10 cellular contexts compared by ENCODE assay signal in the genomic region with DNA sequence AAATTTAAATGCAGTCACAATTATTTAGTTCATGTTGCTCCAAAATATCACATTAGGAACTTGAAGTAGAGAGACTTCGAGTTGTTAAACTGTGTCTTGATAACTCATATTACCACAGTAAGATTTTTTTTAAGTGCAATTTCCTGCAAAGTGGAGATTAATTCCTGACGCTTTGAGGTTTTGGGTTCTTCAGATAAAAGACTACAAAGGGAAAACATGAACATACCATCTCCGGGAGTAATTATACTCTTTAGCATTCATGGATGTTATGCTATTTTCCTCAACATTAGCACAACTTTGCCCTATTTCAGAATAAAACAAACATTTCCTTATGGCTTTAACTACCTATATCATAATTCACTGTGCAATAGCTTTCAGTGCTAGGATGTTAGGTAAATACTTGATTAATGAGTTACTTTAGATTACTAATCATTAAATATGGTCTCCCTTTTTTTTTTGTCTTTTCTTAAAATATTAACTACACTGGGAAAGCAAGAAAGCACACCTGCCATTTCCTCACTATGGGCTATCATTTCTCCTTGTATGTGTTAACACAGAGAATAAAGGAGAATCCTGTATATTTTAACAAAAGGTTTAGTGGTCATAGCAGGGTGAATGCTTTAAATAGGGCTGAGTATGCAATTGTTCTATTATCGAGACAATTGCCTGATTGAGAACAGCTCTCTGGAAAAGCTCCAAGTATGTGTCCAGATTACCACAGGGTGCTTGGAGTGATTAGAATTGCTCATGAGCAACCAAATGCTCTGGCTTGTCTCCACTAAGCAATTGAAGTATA.
A peak's percentile ranks its signal among the peaks of the same experiment; 100 is the strongest.
DNase-seq lines count a peak whose midpoint lies in the region; ATAC-seq, FAIRE-seq and TF ChIP-seq lines count a peak whose summit lies in the region.
"Had no signal": no experiment of that assay in that cellular context is flagged by ENCODE, and none has a peak within 500 bp of the region (broad histone marks: within the 10 kb centered on the region; RNA-seq: fewer than 3 reads in every experiment).

No MANE protein-coding gene starts in this region.

- H3K4me3 Mint-ChIP-seq in activated CD4-positive, alpha-beta T cell treated with anti-CD3 and anti-CD28 coated beads for 36 hours = no peak overlapping the region

- H3K27me3 ChIP-seq in bronchial epithelial cell (ENCODE audit: control insufficient read depth, insufficient read depth, low read length) = no peaks in the 10 kb centered on the region

- H3K36me3 Mint-ChIP-seq in activated CD4-positive, alpha-beta T cell treated with anti-CD3 and anti-CD28 coated beads for 36 hours (ENCODE audit: low read depth) = no peaks in the 10 kb centered on the region

- TF ChIP-seq CTCF in AG09319 (IDR thresholded peaks at IDR 0.05; ENCODE audit: low read depth, low read length) (no peak), bronchial epithelial cell (IDR thresholded peaks at IDR 0.05; ENCODE audit: insufficient read depth, low read length, severe bottlenecking) (no peak)

- no peak for ATAC-seq in activated CD4-positive, alpha-beta T cell treated with anti-CD3 and anti-CD28 coated beads for 36 hours
- no peak for ATAC-seq in GM19455 (IDR thresholded peaks at IDR 0.05; ENCODE audit: unreplicated experiment)
- ATAC-seq in GM21360 (IDR thresholded peaks at IDR 0.05; ENCODE audit: unreplicated experiment) = no peak

- CTCF ChIA-PET in activated CD4-positive, alpha-beta T cell treated with anti-CD3 and anti-CD28 coated beads for 36 hours (lab: Charles Lee) = no interaction called here

- no peak for FAIRE-seq in bronchial epithelial cell (lab: Jason Lieb, UNC)

- no peaks in the 10 kb centered on the region for H3K36me3 ChIP-seq in bronchial epithelial cell (ENCODE audit: control insufficient read depth, insufficient read depth, low read length)

- POLR2A ChIA-PET in activated CD4-positive, alpha-beta T cell treated with anti-CD3 and anti-CD28 coated beads for 36 hours (lab: Charles Lee) = no interaction called here

- intact Hi-C loops in activated CD4-positive, alpha-beta T cell treated with anti-CD3 and anti-CD28 coated beads for 36 hours (cut with DNase I, micrococcal nuclease) = no loop called here

- H3K4me3 ChIP-seq in bronchial epithelial cell (ENCODE audit: low read depth, low read length) = no peak overlapping the region

- H3K9me3 Mint-ChIP-seq in activated CD4-positive, alpha-beta T cell treated with anti-CD3 and anti-CD28 coated beads for 36 hours (ENCODE audit: low read depth) = no peaks in the 10 kb centered on the region

- H3K27ac Mint-ChIP-seq in activated CD4-positive, alpha-beta T cell treated with anti-CD3 and anti-CD28 coated beads for 36 hours = no peak overlapping the region

- peak; percentile 77 for DNase-seq in AG09319 (ENCODE audit: extremely low read depth, low read depth)
- DNase-seq in M059J (ENCODE audit: low read depth) = peak; percentile 81
- DNase-seq in bronchial epithelial cell (ENCODE audit: low read depth) = peak; percentile 17
- peak; percentile 54 for DNase-seq in kidney glomerular epithelial cell (lab: John Stamatoyannopoulos, UW)
- no peak for DNase-seq in hepatic stellate cell (ENCODE audit: low spot score)
- no peak for DNase-seq in activated CD4-positive, alpha-beta T cell treated with anti-CD3 and anti-CD28 coated beads for 36 hours
- DNase-seq: activated CD4-positive, CD25-positive, alpha-beta regulatory T cell; NCI-H2227 treated with DMSO at 0.1 percent for 48 hours had no signal

- H3K4me1 Mint-ChIP-seq in activated CD4-positive, alpha-beta T cell treated with anti-CD3 and anti-CD28 coated beads for 36 hours = no peaks in the 10 kb centered on the region

- no peaks in the 10 kb centered on the region for H3K27me3 Mint-ChIP-seq in activated CD4-positive, alpha-beta T cell treated with anti-CD3 and anti-CD28 coated beads for 36 hours

Comparison
In these comparisons a context has a peak if more than half of its experiments do, and no peak if none do; other contexts are left out.
1. DNase-seq: peak in AG09319 (single experiment), M059J (single experiment), bronchial epithelial cell (single experiment) and kidney glomerular epithelial cell (single experiment); none in hepatic stellate cell (single experiment) and activated CD4-positive, alpha-beta T cell treated with anti-CD3 and anti-CD28 coated beads for 36 hours (single experiment).